ENCODE assay signal across 31 cellular contexts in genomic region chr2:168934826-168935225, GRCh38. TPM values are rescaled to one million over a fixed set of nuclear protein-coding genes. Genes with fewer than 3 reads are reported as not detected.
"Had no signal": no experiment of that assay in that cellular context is flagged by ENCODE, and none has a peak within 500 bp of the region (broad histone marks: within the 10 kb centered on the region; RNA-seq: fewer than 3 reads in every experiment).

No MANE protein-coding gene starts in this region.

- H3K27me3 ChIP-seq: cardiac muscle cell, esophagus squamous epithelium, sigmoid colon, vagina had no signal

- H3K36me3 Mint-ChIP-seq: activated naive CD8-positive, alpha-beta T cell treated with anti-CD3 and anti-CD28 coated beads, Interleukin-2, amount 10 ng/mL, durations not matched to agents 7 days and 5 days; naive B cell; type B pancreatic cell had no signal

- DNase-seq: activated B cell treated with CpG ODN at 0.5 μM for 24 hours; activated CD4-positive, alpha-beta T cell treated with anti-CD3 and anti-CD28 coated beads for 36 hours; activated CD4-positive, alpha-beta T cell treated with anti-CD3 and anti-CD28 coated beads, Interleukin-2, amount 50 U/mL, for 4 hours; activated effector memory CD4-positive, alpha-beta T cell treated with Interleukin-2 at 50 U/mL for 16 hours; activated naive CD4-positive, alpha-beta T cell treated with anti-CD3 and anti-CD28 coated beads for 36 hours; activated naive CD8-positive, alpha-beta T cell treated with anti-CD3 and anti-CD28 coated beads, Interleukin-2, amount 10 ng/mL, durations not matched to agents 7 days and 5 days; activated T-cell treated with anti-CD3 and anti-CD28 coated beads, Interleukin-2, amount 50 U/mL, for 48 hours; amygdala; cortex of kidney; esophagus squamous epithelium; heart right ventricle; lower lobe of right lung; naive B cell; nucleus accumbens; posterior cingulate gyrus; retina; sigmoid colon; stimulated activated CD4-positive, alpha-beta T cell treated with anti-CD3 and anti-CD28 coated beads, Interleukin-2, amount 100 ng/mL, for 48 hours; stimulated activated naive CD4-positive, alpha-beta T cell treated with Interleukin-2 at 50 U/mL for 16 hours; T-helper 9 cell had no signal

- H3K4me1 ChIP-seq: heart right ventricle, lower lobe of right lung, sigmoid colon, vagina had no signal

- H3K9me3 ChIP-seq: esophagus squamous epithelium, lower lobe of right lung, sigmoid colon, thoracic aorta, vagina had no signal

- H3K4me3 Mint-ChIP-seq: activated B cell treated with CpG ODN at 0.5 μM for 24 hours; activated CD4-positive, alpha-beta T cell treated with anti-CD3 and anti-CD28 coated beads for 36 hours; activated naive CD4-positive, alpha-beta T cell treated with anti-CD3 and anti-CD28 coated beads for 36 hours; activated naive CD8-positive, alpha-beta T cell treated with anti-CD3 and anti-CD28 coated beads, Interleukin-2, amount 10 ng/mL, durations not matched to agents 7 days and 5 days; naive B cell; type B pancreatic cell had no signal

- H3K4me3 ChIP-seq: cardiac muscle cell, esophagus squamous epithelium, heart right ventricle, lower lobe of right lung, sigmoid colon, thoracic aorta, vagina had no signal

- H3K36me3 ChIP-seq: cardiac muscle cell, esophagus squamous epithelium, heart right ventricle, lower lobe of right lung, sigmoid colon, thoracic aorta, vagina had no signal

- H3K9me3 Mint-ChIP-seq: activated B cell treated with CpG ODN at 0.5 μM for 24 hours; activated naive CD4-positive, alpha-beta T cell treated with anti-CD3 and anti-CD28 coated beads for 36 hours; activated naive CD8-positive, alpha-beta T cell treated with anti-CD3 and anti-CD28 coated beads, Interleukin-2, amount 10 ng/mL, durations not matched to agents 7 days and 5 days; type B pancreatic cell had no signal

- H3K27ac ChIP-seq: cardiac muscle cell, esophagus squamous epithelium, heart right ventricle, lower lobe of right lung, sigmoid colon, thoracic aorta, vagina had no signal

- H3K4me1 Mint-ChIP-seq: activated naive CD8-positive, alpha-beta T cell treated with anti-CD3 and anti-CD28 coated beads, Interleukin-2, amount 10 ng/mL, durations not matched to agents 7 days and 5 days had no signal

- H3K27me3 Mint-ChIP-seq: activated B cell treated with CpG ODN at 0.5 μM for 24 hours, type B pancreatic cell had no signal

- H3K27ac Mint-ChIP-seq: activated B cell treated with CpG ODN at 0.5 μM for 24 hours; activated CD4-positive, alpha-beta T cell treated with anti-CD3 and anti-CD28 coated beads for 36 hours; activated naive CD4-positive, alpha-beta T cell treated with anti-CD3 and anti-CD28 coated beads for 36 hours; activated naive CD8-positive, alpha-beta T cell treated with anti-CD3 and anti-CD28 coated beads, Interleukin-2, amount 10 ng/mL, durations not matched to agents 7 days and 5 days; naive B cell; type B pancreatic cell had no signal

- ATAC-seq: activated CD4-positive, alpha-beta T cell treated with anti-CD3 and anti-CD28 coated beads for 36 hours; heart right ventricle; left lobe of liver; lower lobe of right lung had no signal

RNA-seq across cellular contexts. Expression of gene G6PC2, which starts 33.7 kb away (rescaled TPM):
- total RNA-seq: activated B cell treated with CpG ODN at 0.5 μM for 24 hours; activated CD4-positive, alpha-beta T cell treated with anti-CD3 and anti-CD28 coated beads for 36 hours; activated naive CD4-positive, alpha-beta T cell treated with anti-CD3 and anti-CD28 coated beads for 36 hours; activated naive CD8-positive, alpha-beta T cell treated with anti-CD3 and anti-CD28 coated beads, Interleukin-2, amount 10 ng/mL, durations not matched to agents 7 days and 5 days; cardiac muscle cell; cerebellum; esophagus squamous epithelium; fibroblast of villous mesenchyme; left lobe of liver; lower lobe of right lung; mucosa of gallbladder; sigmoid colon; T-helper 1 cell treated with Interleukin-12 subunit alpha and Interleukin-12 subunit beta and Interleukin-4 antibody, amounts not matched to agents 30 ng/mL and 1 ng/mL, for 36 hours; thoracic aorta; vagina had no signal
- polyA plus RNA-seq: cardiac muscle cell, heart right ventricle, keratinocyte, neural cell had no signal

RNA-seq across cellular contexts. Expression of gene SPC25, which starts 44.6 kb away (rescaled TPM):
- total RNA-seq: vagina had no signal
